In genomic region chr2:180001726-180002125, GRCh38 we compare ENCODE assay signal across 24 cellular contexts. TPM values are rescaled to one million over a fixed set of nuclear protein-coding genes. Genes with fewer than 3 reads are reported as not detected.
DNase-seq lines count a peak whose midpoint lies in the region; ATAC-seq, FAIRE-seq and TF ChIP-seq lines count a peak whose summit lies in the region.
"Had no signal": no experiment of that assay in that cellular context is flagged by ENCODE, and none has a peak within 500 bp of the region (broad histone marks: within the 10 kb centered on the region; RNA-seq: fewer than 3 reads in every experiment).

No MANE protein-coding gene starts in this region.

- no peak for TF ChIP-seq RAD21 in HepG2 (CRISPR knock-in tag; IDR thresholded peaks at IDR 0.05)

- TF ChIP-seq CTCF in HepG2 (CRISPR knock-in tag; IDR thresholded peaks at IDR 0.05) (no peak), right lobe of liver (IDR thresholded peaks at IDR 0.05) (no peak), PC-9 (conservative IDR thresholded peaks at IDR 0.05) (peak; percentile 42; the same call in 1 of the 2 replicates), fibroblast of mammary gland (conservative IDR thresholded peaks at IDR 0.05; ENCODE audit: control insufficient read depth, insufficient read depth, low read depth, low read length) (peak; percentile 16), smooth muscle cell (IDR thresholded peaks at IDR 0.05; ENCODE audit: borderline replicate concordance, insufficient read depth, poor library complexity, severe bottlenecking) (peak; percentile 5)

- H3K36me3 ChIP-seq in HepG2 (replicated peaks in 1 of 2; ENCODE audit: control insufficient read depth in 1 of 2, insufficient read depth in 2 of 2, low read length in 2 of 2) (no peaks in the 10 kb centered on the region; a peak in 2 of 5 replicates), right lobe of liver (no peaks in the 10 kb centered on the region), PC-9 (ENCODE audit: low read depth) (0 out of 2 replicates have a peak, but pooled peaks cover 9% of the 10 kb centered on the region), smooth muscle cell (ENCODE audit: low read depth) (no peaks in the 10 kb centered on the region), GM23248 (ENCODE audit: low read depth) (no peaks in the 10 kb centered on the region)

- H3K9me3 ChIP-seq in HepG2 (ENCODE audit: low read length) (no peaks in the 10 kb centered on the region), right lobe of liver (no peaks in the 10 kb centered on the region), PC-9 (ENCODE audit: insufficient read depth, low read depth) (no peaks in the 10 kb centered on the region), smooth muscle cell (replicated peaks; ENCODE audit: low read depth) (no peaks in the 10 kb centered on the region), GM23248 (ENCODE audit: low read depth) (no peaks in the 10 kb centered on the region)

- 98% methylated on average over 1 of the region's 1 CpG for WGBS in HepG2 (ENCODE audit: low lambda C conversion rate)
- 100% methylated on average over 1 of the region's 1 CpG for WGBS in right lobe of liver (ENCODE audit: insufficient coverage, low coverage, low lambda C conversion rate, missing lambda C conversion rate)
- WGBS in smooth muscle cell (ENCODE audit: low lambda C conversion rate) = 100% methylated on average over 1 of the region's 1 CpG
- WGBS in GM23248 (ENCODE audit: low coverage in 1 of 2, low lambda C conversion rate in 2 of 2, missing lambda C conversion rate in 2 of 2), 2 experiments = 95 to 100% methylated on average over 1 of the region's 1 CpG

- H3K27ac ChIP-seq in HepG2 (ENCODE audit: extremely low read length, insufficient read depth, low read length) (no peak overlapping the region), right lobe of liver (no peak overlapping the region), PC-9 (no peak overlapping the region), smooth muscle cell (ENCODE audit: low read depth) (no peak overlapping the region), GM23248 (no peak overlapping the region)

- H3K9me2 ChIP-seq in PC-9 (ENCODE audit: insufficient read depth) (no peaks in the 10 kb centered on the region), GM23248 (ENCODE audit: insufficient read depth) (no peaks in the 10 kb centered on the region)

- TF ChIP-seq EP300 in HepG2 (IDR thresholded peaks at IDR 0.05; ENCODE audit: low read depth in 2 of 2, low read length in 2 of 2) = no peak
- no peak for TF ChIP-seq EP300 in HepG2 (CRISPR knock-in tag; IDR thresholded peaks at IDR 0.05; ENCODE audit: borderline replicate concordance)

- FAIRE-seq in HepG2 (lab: Jason Lieb, UNC) = no peak
- FAIRE-seq: K562 had no signal

- intact Hi-C loops in HepG2 (cut with micrococcal nuclease; ENCODE audit: unreplicated experiment) = loop anchor here (10.0 kb wide), 1 partner anchor 983 kb away; the partner anchor contains the start of gene UBE2E3
- intact Hi-C loops in right lobe of liver (cut with DNase I) = no loop called here
- intact Hi-C loops in PC-9 (cut with micrococcal nuclease; ENCODE audit: unreplicated experiment) = no loop called here
- intact Hi-C loops in sciatic nerve (cut with DNase I) = no loop called here

- TF ChIP-seq POLR2A in HepG2 (IDR thresholded peaks at IDR 0.05; ENCODE audit: insufficient read depth in 1 of 2, low read depth in 2 of 2, low read length in 2 of 2) (no peak), right lobe of liver (IDR thresholded peaks at IDR 0.05) (no peak)

- in situ Hi-C loops in HepG2 (cut with HindIII; ENCODE audit: extremely low pct_ligation_motif_present, low pct_unique_long_range_greater_than_20kb) = no loop called here
- in situ Hi-C loops in GM23248 (cut with MboI) = no loop called here

- CTCF ChIA-PET in HepG2 (lab: Yijun Ruan, JAX; ENCODE audit: low intra/inter-chr PET ratio, low total read pairs) = no interaction called here
- CTCF ChIA-PET in PC-9 (lab: Charles Lee) = interaction anchor here (0.6 to 0.7 kb wide), 2 partner anchors 45 to 1873 kb away, joined by 3 read pairs; no protein-coding TSS in a partner anchor

- H3F3A ChIP-seq in PC-9 (ENCODE audit: insufficient read depth, low read depth) (peaks cover 8% of the 10 kb centered on the region; the same call in 1 of the 2 replicates), smooth muscle cell (ENCODE audit: low read depth) (no peaks in the 10 kb centered on the region), GM23248 (ENCODE audit: insufficient read depth) (no peaks in the 10 kb centered on the region)

- H2AFZ ChIP-seq in HepG2 (ENCODE audit: low read length) = no peak overlapping the region
- H2AFZ ChIP-seq in PC-9 = no peak overlapping the region
- H2AFZ ChIP-seq in smooth muscle cell (ENCODE audit: low read depth) = no peak overlapping the region
- no peak overlapping the region for H2AFZ ChIP-seq in GM23248

- H3K4me1 ChIP-seq in HepG2 (ENCODE audit: insufficient read depth, low read length) (peaks cover 28% of the 10 kb centered on the region), right lobe of liver (peaks cover 0 to 11% (median 3%) of the 10 kb centered on the region in 4 donors), PC-9 (replicated peaks; ENCODE audit: insufficient read depth) (peaks cover 25% of the 10 kb centered on the region), smooth muscle cell (ENCODE audit: low read depth) (peaks cover 18% of the 10 kb centered on the region), GM23248 (ENCODE audit: insufficient read depth) (peaks cover 11% of the 10 kb centered on the region)

- POLR2A ChIA-PET in HepG2 (lab: Yijun Ruan, JAX) = no interaction called here
- POLR2A ChIA-PET in PC-9 (lab: Charles Lee; ENCODE audit: unreplicated experiment) = no interaction called here

- H4K20me1 ChIP-seq in HepG2 (ENCODE audit: insufficient read depth, low read length) (no peaks in the 10 kb centered on the region), PC-9 (ENCODE audit: insufficient read depth) (peaks cover 21% of the 10 kb centered on the region), smooth muscle cell (ENCODE audit: low read depth) (peaks cover 63% of the 10 kb centered on the region), GM23248 (ENCODE audit: insufficient read depth) (0 out of 2 replicates have a peak, but pooled peaks cover 3% of the 10 kb centered on the region)

- no peak for DNase-seq in HepG2 (ENCODE audit: low spot score)
- no peak for DNase-seq in right lobe of liver
- no peak for DNase-seq in PC-9
- no peak for DNase-seq in fibroblast of mammary gland (ENCODE audit: low read depth)
- DNase-seq in smooth muscle cell (lab: John Stamatoyannopoulos, UW; ENCODE audit: unreplicated experiment) = no peak
- DNase-seq in sciatic nerve (ENCODE audit: low spot score) = no peak
- no peak for DNase-seq in NCI-H1092 (lab: John Stamatoyannopoulos, UW)
- DNase-seq in GM23248 = no peak
- DNase-seq: activated CD4-positive, alpha-beta T cell treated with anti-CD3 and anti-CD28 coated beads for 48 hours; activated naive CD8-positive, alpha-beta T cell treated with anti-CD3 and anti-CD28 coated beads, Interleukin-2, amount 10 ng/mL, durations not matched to agents 7 days and 5 days; CD4-positive, alpha-beta memory T cell; DMS79; H7; MM.1S; naive thymus-derived CD8-positive, alpha-beta T cell; NCI-H2029 treated with DMSO at 0.1 percent for 48 hours; NCI-H226; NCI-H774; Right ventricle myocardium superior; stimulated activated CD4-positive, alpha-beta T cell treated with anti-CD3 and anti-CD28 coated beads, Interleukin-1b, Interleukin-23, amount 100 ng/mL, for 48 hours; T-cell had no signal

- H3K4me3 ChIP-seq in HepG2 (replicated peaks in 1 of 3; ENCODE audit: insufficient read depth in 1 of 3, low read depth in 2 of 3, low read length in 3 of 3) = no peak overlapping the region
- no peak overlapping the region for H3K4me3 ChIP-seq in right lobe of liver
- no peak overlapping the region for H3K4me3 ChIP-seq in PC-9
- no peak overlapping the region for H3K4me3 ChIP-seq in fibroblast of mammary gland (ENCODE audit: control insufficient read depth, low read depth, low read length)
- H3K4me3 ChIP-seq in smooth muscle cell = no peak overlapping the region
- no peak overlapping the region for H3K4me3 ChIP-seq in GM23248
- H3K4me3 ChIP-seq: K562 had no signal

- H3K79me2 ChIP-seq in HepG2 (ENCODE audit: insufficient read depth, low read length) (peaks cover 90% of the 10 kb centered on the region), PC-9 (ENCODE audit: low read depth) (peaks cover 99% of the 10 kb centered on the region), smooth muscle cell (ENCODE audit: low read depth) (peaks cover 95% of the 10 kb centered on the region), GM23248 (ENCODE audit: insufficient read depth) (peaks cover 100% of the 10 kb centered on the region)

- H3K4me2 ChIP-seq in HepG2 (ENCODE audit: low read depth, low read length) (no peak overlapping the region), PC-9 (no peak overlapping the region), smooth muscle cell (no peak overlapping the region), GM23248 (ENCODE audit: unreplicated experiment) (no peak overlapping the region)

- ATAC-seq in HepG2 (no peak), right lobe of liver (no peak), sciatic nerve (no peak)
- ATAC-seq: K562; left lobe of liver; naive thymus-derived CD8-positive, alpha-beta T cell; stimulated activated effector memory CD8-positive, alpha-beta T cell treated with anti-CD3 and anti-CD28 coated beads, Interleukin-12 subunit alpha, Interleukin-12 subunit beta, amount 100 ng/mL, for 72 hours; T-cell had no signal

- no peaks in the 10 kb centered on the region; a peak in 1 of 5 replicates for H3K27me3 ChIP-seq in HepG2 (ENCODE audit: control insufficient read depth in 1 of 2, insufficient read depth in 2 of 2, low read length in 2 of 2)
- H3K27me3 ChIP-seq in right lobe of liver = no peaks in the 10 kb centered on the region
- no peaks in the 10 kb centered on the region for H3K27me3 ChIP-seq in PC-9 (ENCODE audit: insufficient read depth, low read depth)
- H3K27me3 ChIP-seq in smooth muscle cell (ENCODE audit: low read depth) = no peaks in the 10 kb centered on the region
- no peaks in the 10 kb centered on the region for H3K27me3 ChIP-seq in GM23248 (replicated peaks; ENCODE audit: insufficient read depth)

- BruUV-seq in HepG2 (replicated peaks; lab: Mats Ljungman, UMichigan) = no TSS peak
- BruUV-seq in PC-9 (replicated peaks; lab: Mats Ljungman, UMichigan) = no TSS peak

- H3K9ac ChIP-seq in HepG2 (ENCODE audit: insufficient read depth, low read depth, low read length) (no peak overlapping the region), smooth muscle cell (ENCODE audit: low read depth) (no peak overlapping the region), GM23248 (no peak overlapping the region)

RNA-seq across cellular contexts. Expression of gene CWC22, which starts 5.4 kb away (rescaled TPM):
- total RNA-seq in HepG2 (2016; rRNA removed; fragmentation: Illumina TruSeq; extraction: Trizol) (29.2 and 52.2 TPM in 2 replicates), right lobe of liver (1 to 10 TPM; 5.2 to 7.8 (median 7.2) TPM), PC-9 (2021) (31.2 and 35.2 TPM in 2 replicates), smooth muscle cell (17.3 and 23.6 TPM in 2 replicates), sciatic nerve (23.6 TPM)
- 4.8 and 6.0 TPM in 2 replicates for total RNA-seq in HepG2 (2016; cell fraction: cytosol; rRNA removed; fragmentation: Illumina TruSeq; extraction: Trizol; ENCODE audit: low read depth)
- 31.1 and 52.7 TPM in 2 replicates for total RNA-seq in HepG2 (2016; cell fraction: insoluble cytoplasmic fraction; rRNA removed; fragmentation: Illumina TruSeq; extraction: Trizol)
- total RNA-seq in HepG2 (2016; cell fraction: membrane; rRNA removed; fragmentation: Illumina TruSeq; extraction: Trizol) = 11.5 and 13.5 TPM in 2 replicates
- total RNA-seq in HepG2 (2016; cell fraction: nucleus; rRNA removed; fragmentation: Illumina TruSeq; extraction: Trizol) = 29.2 and 32.8 TPM in 2 replicates
- polyA plus RNA-seq in HepG2 (2011; rRNA removed) (4.9 and 5.7 TPM in 2 replicates), smooth muscle cell (16.5 and 18.1 TPM in 2 replicates), GM23248 (2016; fragmentation: Nextera tagmentation; extraction: Ambion mirVana) (21.0 and 21.6 TPM in 2 replicates)
- 2.0 and 3.3 TPM in 2 replicates for polyA plus RNA-seq in HepG2 (2011; cell fraction: cytosol; rRNA removed)
- 5.7 and 7.6 TPM in 2 replicates for polyA plus RNA-seq in HepG2 (2011; cell fraction: nucleus; rRNA removed)
- 20.9 and 28.6 TPM in 2 replicates for polyA plus RNA-seq in HepG2 (2012)
- polyA plus RNA-seq in HepG2 (2016; cell fraction: cytosol; fragmentation: Illumina TruSeq; extraction: Trizol; ENCODE audit: low read depth) = 0.75 and 1.2 TPM in 2 replicates
- 38.5 and 41.2 TPM in 2 replicates for polyA plus RNA-seq in HepG2 (2016; cell fraction: insoluble cytoplasmic fraction; fragmentation: Illumina TruSeq; extraction: Trizol; ENCODE audit: low read depth)
- polyA plus RNA-seq in HepG2 (2016; cell fraction: membrane; fragmentation: Illumina TruSeq; extraction: Trizol; ENCODE audit: low read depth) = 1.9 and 2.3 TPM in 2 replicates
- 36.0 and 37.0 TPM in 2 replicates for polyA plus RNA-seq in HepG2 (2016; cell fraction: nucleus; fragmentation: Illumina TruSeq; extraction: Trizol; ENCODE audit: insufficient read depth, low read depth)
- polyA minus RNA-seq in HepG2 (2011; rRNA and poly(A)+ RNA removed; ENCODE audit: low replicate concordance) = 1.5 and 2.0 TPM in 2 replicates
- 6.3 and 6.7 TPM in 2 replicates for polyA minus RNA-seq in HepG2 (2011; cell fraction: cytosol; rRNA and poly(A)+ RNA removed)
- polyA minus RNA-seq in HepG2 (2011; cell fraction: nucleus; rRNA and poly(A)+ RNA removed) = 21.5 and 24.7 TPM in 2 replicates
- 12.4 and 17.3 TPM in 2 replicates for total RNA-seq in GM23248 (2014; rRNA removed; shearing (Covaris generic))

Comparison
In these comparisons a context has a peak if more than half of its experiments do, and no peak if none do; other contexts are left out.
1. CTCF ChIP-seq: peak in PC-9 (single experiment), fibroblast of mammary gland (single experiment) and smooth muscle cell (single experiment); none in HepG2 (single experiment) and right lobe of liver (0 of 4).